6 cellular contexts compared by ENCODE assay signal in genomic region chr9:88691096-88691495, GRCh38.
"Had no signal": no experiment of that assay in that cellular context is flagged by ENCODE, and none has a peak within 500 bp of the region (broad histone marks: within the 10 kb centered on the region; RNA-seq: fewer than 3 reads in every experiment).

No MANE protein-coding gene starts in this region.

- ATAC-seq: GM23338, HepG2, K562 had no signal

- H2AFZ ChIP-seq: GM23338 had no signal

- DNase-seq: H9, KG1 had no signal

- H3K27ac ChIP-seq: HL-60 had no signal

- H3K4me3 ChIP-seq: GM23338, K562 had no signal

- H3K4me2 ChIP-seq: GM23338 had no signal
